ENCODE assay signal across 19 cellular contexts in genomic region chr1:239389703-239390102, GRCh38. TPM values are rescaled to one million over a fixed set of nuclear protein-coding genes. Genes with fewer than 3 reads are reported as not detected.
A peak's percentile ranks its signal among the peaks of the same experiment; 100 is the strongest.
DNase-seq lines count a peak whose midpoint lies in the region; ATAC-seq and TF ChIP-seq lines count a peak whose summit lies in the region.
"Had no signal": no experiment of that assay in that cellular context is flagged by ENCODE, and none has a peak within 500 bp of the region (broad histone marks: within the 10 kb centered on the region; RNA-seq: fewer than 3 reads in every experiment).

No MANE protein-coding gene starts in this region.

- peaks cover 5% of the 10 kb centered on the region for H3F3A ChIP-seq in PC-3 (ENCODE audit: low read length, unreplicated experiment)

- H3K27me3 Mint-ChIP-seq in endodermal cell (ENCODE audit: insufficient read depth), result peaks cover 60% of the 10 kb centered on the region
- peaks cover 33 to 56% of the 10 kb centered on the region in 2 donors for H3K27me3 Mint-ChIP-seq in CD8-positive, alpha-beta memory T cell

- peak overlapping the region; percentile 2; the same call in 1 of the 2 replicates for H3K4me2 ChIP-seq in PC-3 (ENCODE audit: low read length)

- H3K27ac Mint-ChIP-seq in endodermal cell, result no peak overlapping the region
- H3K27ac Mint-ChIP-seq in CD8-positive, alpha-beta memory T cell, result no peak overlapping the region
- H3K27ac Mint-ChIP-seq: T-cell had no signal

- intact Hi-C loops in PC-3 (cut with micrococcal nuclease), result loop anchor here (1.0 to 10.0 kb wide), 7 partner anchors 225 to 1137 kb away; no protein-coding TSS in a partner anchor

- no peaks in the 10 kb centered on the region for H3K9me2 ChIP-seq in PC-3 (replicated peaks; ENCODE audit: low read length)

- WGBS in endodermal cell (ENCODE audit: insufficient coverage in 1 of 2, insufficient read length in 1 of 2), 2 experiments, result 86 to 100% methylated on average over 2 to 3 of the region's 3 CpGs

- POLR2A ChIA-PET in PC-3 (lab: Charles Lee; ENCODE audit: unreplicated experiment), result no interaction called here
- POLR2A ChIA-PET in CD8-positive, alpha-beta memory T cell (lab: Charles Lee), result no interaction called here

- no peak overlapping the region for H3K4me3 Mint-ChIP-seq in endodermal cell
- H3K4me3 Mint-ChIP-seq in CD8-positive, alpha-beta memory T cell, result no peak overlapping the region
- H3K4me3 Mint-ChIP-seq: T-cell had no signal

- ATAC-seq in PC-3 (peak; percentile 48), left lobe of liver (peak; percentile 70), GM21723 (IDR thresholded peaks at IDR 0.05; ENCODE audit: unreplicated experiment) (no peak)
- ATAC-seq: T-cell had no signal

- no peaks in the 10 kb centered on the region for H3K36me3 Mint-ChIP-seq in endodermal cell (ENCODE audit: low read depth)
- H3K36me3 Mint-ChIP-seq in CD8-positive, alpha-beta memory T cell, result peaks cover 0 to 1% (median 0%) of the 10 kb centered on the region in 3 donors
- H3K36me3 Mint-ChIP-seq: T-cell had no signal

- H3K9me3 ChIP-seq in PC-3 (ENCODE audit: low read length), result no peaks in the 10 kb centered on the region
- H3K9me3 ChIP-seq in endodermal cell (ENCODE audit: control insufficient read depth, low read length), result no peaks in the 10 kb centered on the region
- no peaks in the 10 kb centered on the region for H3K9me3 ChIP-seq in CD8-positive, alpha-beta memory T cell (ENCODE audit: low read length)
- H3K9me3 ChIP-seq: HAP-1 had no signal

- H3K36me3 ChIP-seq in PC-3 (ENCODE audit: low read depth, low read length) (no peaks in the 10 kb centered on the region), endodermal cell (ENCODE audit: control insufficient read depth, insufficient read depth, low read length) (no peaks in the 10 kb centered on the region)
- H3K36me3 ChIP-seq in CD8-positive, alpha-beta memory T cell (ENCODE audit: insufficient read depth, low read length), result no peaks in the 10 kb centered on the region
- H3K36me3 ChIP-seq: HAP-1 had no signal

- peaks cover 22% of the 10 kb centered on the region for H3K27me3 ChIP-seq in PC-3 (ENCODE audit: low read length)
- H3K27me3 ChIP-seq in endodermal cell (ENCODE audit: control insufficient read depth, insufficient read depth, low read length, poor library complexity, severe bottlenecking), result peaks cover 59% of the 10 kb centered on the region
- H3K27me3 ChIP-seq in CD8-positive, alpha-beta memory T cell (ENCODE audit: insufficient read depth, low read length, poor library complexity, severe bottlenecking), result peaks cover 11% of the 10 kb centered on the region

- no peaks in the 10 kb centered on the region for H3K79me2 ChIP-seq in PC-3 (ENCODE audit: low read length)

- H3K4me3 ChIP-seq in PC-3 (ENCODE audit: low read length) (no peak overlapping the region), endodermal cell (ENCODE audit: low read length) (no peak overlapping the region)
- no peak overlapping the region for H3K4me3 ChIP-seq in CD8-positive, alpha-beta memory T cell (ENCODE audit: low read length)
- H3K4me3 ChIP-seq: HAP-1 had no signal

- no peaks in the 10 kb centered on the region for H3K9me3 Mint-ChIP-seq in endodermal cell
- peaks cover 0 to 6% (median 1%) of the 10 kb centered on the region in 5 donors for H3K9me3 Mint-ChIP-seq in CD8-positive, alpha-beta memory T cell
- H3K9me3 Mint-ChIP-seq: T-cell had no signal

- no peak overlapping the region for H3K27ac ChIP-seq in PC-3 (ENCODE audit: low read length)
- no peak overlapping the region for H3K27ac ChIP-seq in endodermal cell (ENCODE audit: low read depth, low read length)
- H3K27ac ChIP-seq in CD8-positive, alpha-beta memory T cell (ENCODE audit: low read depth, low read length), result no peak overlapping the region
- H3K27ac ChIP-seq: C4-2B, RWPE1 had no signal

- DNase-seq in A172 (ENCODE audit: low spot score) (peak; percentile 12), H4 (ENCODE audit: low spot score) (peak; percentile 31), PC-3 (peak; percentile 72), left lobe of liver (ENCODE audit: low spot score) (no peak), endodermal cell (no peak)
- DNase-seq in activated T-cell treated with anti-CD3 and anti-CD28 coated beads, Interleukin-2, amount 50 U/mL, for 48 hours, result no peak
- no peak for DNase-seq in CD8-positive, alpha-beta memory T cell
- DNase-seq: DMS 273 treated with DMSO at 0.1 percent for 48 hours, IMR-90, Kasumi-1, NCI-H187 treated with DMSO at 0.1 percent for 48 hours, NCI-H2171, NCI-H446, NCI-H69, T-cell had no signal

- H3K4me1 ChIP-seq in PC-3 (ENCODE audit: insufficient read depth, low read length) (peaks cover 15% of the 10 kb centered on the region; the same call in 1 of the 2 replicates), endodermal cell (ENCODE audit: control insufficient read depth, insufficient read depth, low read length) (no peaks in the 10 kb centered on the region)
- no peaks in the 10 kb centered on the region for H3K4me1 ChIP-seq in CD8-positive, alpha-beta memory T cell (ENCODE audit: insufficient read depth, low read length)
- H3K4me1 ChIP-seq: HAP-1 had no signal

- no peak overlapping the region for H2AFZ ChIP-seq in PC-3 (ENCODE audit: low read length)

- no TSS peak for BruUV-seq in PC-3 (replicated peaks; lab: Mats Ljungman, UMichigan)

- CTCF ChIA-PET in PC-3 (lab: Charles Lee), result interaction anchor here (1.2 kb wide), 1 partner anchor 508 kb away, joined by 3 read pairs; no protein-coding TSS in a partner anchor
- CTCF ChIA-PET in CD8-positive, alpha-beta memory T cell (lab: Charles Lee), result no interaction called here

- H3K9ac ChIP-seq in PC-3 (ENCODE audit: low read length), result no peak overlapping the region
- no peak overlapping the region for H3K9ac ChIP-seq in endodermal cell (ENCODE audit: extremely low read depth, low read length, poor library complexity, severe bottlenecking)

- H4K20me1 ChIP-seq in PC-3 (ENCODE audit: low read length), result no peaks in the 10 kb centered on the region

- H3K4me1 Mint-ChIP-seq in endodermal cell, result peaks cover 19% of the 10 kb centered on the region
- peaks cover 14 to 29% (median 25%) of the 10 kb centered on the region in 3 donors for H3K4me1 Mint-ChIP-seq in CD8-positive, alpha-beta memory T cell

- TF ChIP-seq CTCF in PC-3 (conservative IDR thresholded peaks at IDR 0.05; ENCODE audit: low read depth, low read length), result no peak
- no peak for TF ChIP-seq CTCF in endodermal cell (conservative IDR thresholded peaks at IDR 0.05)

RNA-seq across cellular contexts. Expression of gene CHRM3, which starts 3.3 kb away (rescaled TPM):
- total RNA-seq in A172 (2014; rRNA removed; shearing (Covaris generic)), result 1.3 and 5.1 TPM in 2 replicates
- 3.4 and 7.2 TPM in 2 replicates for total RNA-seq in H4 (2014; rRNA removed; shearing (Covaris generic))
- total RNA-seq in PC-3 (2014; rRNA removed) (1.2 and 3.5 TPM in 2 replicates), left lobe of liver (1.0 TPM), endodermal cell (1 to 10 TPM; 2.0 to 5.5 TPM)
- 0.96 TPM for polyA plus RNA-seq in endodermal cell (2013, experiment 1 of 2)
- polyA plus RNA-seq in endodermal cell (2013, experiment 2 of 2), result 0.99 TPM
- under 1 TPM in 1 of 2 experiments, not detected in 1; 0.11 TPM for total RNA-seq in CD8-positive, alpha-beta memory T cell
- polyA plus RNA-seq in CD8-positive, alpha-beta memory T cell, result not detected
- total RNA-seq: IMR-90 had no signal
- polyA plus RNA-seq: IMR-90 had no signal

Comparison
In these comparisons a context has a peak if more than half of its experiments do, and no peak if none do; other contexts are left out.
1. DNase-seq: peak in A172 (single experiment), H4 (single experiment) and PC-3 (single experiment); none in left lobe of liver (single experiment), endodermal cell (single experiment), activated T-cell treated with anti-CD3 and anti-CD28 coated beads, Interleukin-2, amount 50 U/mL, for 48 hours (0 of 2) and CD8-positive, alpha-beta memory T cell (0 of 5).